In the genomic region with DNA sequence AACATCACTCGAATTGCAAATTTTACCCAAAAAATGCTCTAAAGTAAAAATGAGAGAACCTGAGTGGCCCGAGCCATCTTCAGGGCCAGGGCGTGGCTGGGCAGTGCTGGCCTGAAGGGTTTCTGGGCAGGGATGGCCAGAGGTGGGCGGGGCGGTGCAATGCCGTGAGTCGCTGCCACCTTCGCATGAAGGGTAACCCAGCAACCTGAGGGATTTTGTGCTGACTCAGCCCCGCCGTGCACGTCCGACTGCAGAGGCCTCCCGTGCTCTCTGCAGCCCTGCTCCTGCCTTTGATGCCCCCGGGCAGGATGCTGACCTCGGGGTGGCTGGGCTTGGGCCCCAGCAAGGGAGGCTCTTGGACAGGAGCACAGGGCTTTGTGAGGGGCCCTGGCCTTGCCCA, we compare ENCODE assay signal across 18 cellular contexts.
DNase-seq lines count a peak whose midpoint lies in the region; ATAC-seq, FAIRE-seq and TF ChIP-seq lines count a peak whose summit lies in the region.
"Had no signal": no experiment of that assay in that cellular context is flagged by ENCODE, and none has a peak within 500 bp of the region (broad histone marks: within the 10 kb centered on the region; RNA-seq: fewer than 3 reads in every experiment).

No MANE protein-coding gene starts in this region.

- H3K36me3 ChIP-seq in GM23248 (ENCODE audit: low read depth) (no peaks in the 10 kb centered on the region), Panc1 (ENCODE audit: control insufficient read depth, insufficient read depth, low read length) (no peaks in the 10 kb centered on the region), left ventricle myocardium inferior (peaks cover 11% of the 10 kb centered on the region)
- H3K36me3 ChIP-seq: esophagus squamous epithelium, neutrophil had no signal

- 36% methylated on average over 8 of the region's 15 CpGs for WGBS in A549 (ENCODE audit: missing lambda C conversion rate)
- WGBS in GM23248 (ENCODE audit: low coverage in 1 of 2, low lambda C conversion rate in 2 of 2, missing lambda C conversion rate in 2 of 2), 2 experiments = 21 to 24% methylated on average over 11 to 15 of the region's 15 CpGs

- H4K20me1 ChIP-seq in GM23248 (ENCODE audit: insufficient read depth) = no peaks in the 10 kb centered on the region

- no peaks in the 10 kb centered on the region for H3K9me2 ChIP-seq in GM23248 (ENCODE audit: insufficient read depth)

- H3K4me3 ChIP-seq in A549 = no peak overlapping the region
- H3K4me3 ChIP-seq in GM23248 = no peak overlapping the region
- no peak overlapping the region for H3K4me3 ChIP-seq in Panc1 (ENCODE audit: low read depth in 2 of 2, low read length in 2 of 2)
- peak overlapping the region; percentile 78 for H3K4me3 ChIP-seq in left ventricle myocardium inferior
- H3K4me3 ChIP-seq: esophagus squamous epithelium, testis had no signal

- no peak overlapping the region for H3K27ac ChIP-seq in A549
- H3K27ac ChIP-seq in GM23248 = no peak overlapping the region
- H3K27ac ChIP-seq in Panc1 (ENCODE audit: low read length) = peak overlapping the region; percentile 69
- H3K27ac ChIP-seq in left ventricle myocardium inferior (replicated peaks) = peak overlapping the region; percentile 94
- H3K27ac ChIP-seq: esophagus squamous epithelium, KMS-11, neutrophil, testis had no signal

- BruUV-seq in Panc1 (replicated peaks; lab: Mats Ljungman, UMichigan) = no TSS peak

- FAIRE-seq in A549 (lab: Jason Lieb, UNC) = no peak
- FAIRE-seq: bronchial epithelial cell, D721Med had no signal

- H3K4me2 ChIP-seq in A549 (no peak overlapping the region), GM23248 (ENCODE audit: unreplicated experiment) (no peak overlapping the region)
- H3K4me2 ChIP-seq: KMS-11 had no signal

- no peaks in the 10 kb centered on the region for H3K9me3 ChIP-seq in A549
- H3K9me3 ChIP-seq in GM23248 (ENCODE audit: low read depth) = no peaks in the 10 kb centered on the region
- H3K9me3 ChIP-seq in Panc1 (ENCODE audit: control insufficient read depth, insufficient read depth, low read depth, low read length) = no peaks in the 10 kb centered on the region
- H3K9me3 ChIP-seq in left ventricle myocardium inferior (replicated peaks) = no peaks in the 10 kb centered on the region
- H3K9me3 ChIP-seq: esophagus squamous epithelium, neutrophil, testis had no signal

- TF ChIP-seq CTCF in A549 (IDR thresholded peaks at IDR 0.05) (no peak), Panc1 (IDR thresholded peaks at IDR 0.05) (no peak), left ventricle myocardium inferior (IDR thresholded peaks at IDR 0.05; ENCODE audit: borderline replicate concordance) (no peak)

- intact Hi-C loops in Panc1 (cut with micrococcal nuclease; ENCODE audit: unreplicated experiment) (no loop called here), left ventricle myocardium inferior (cut with micrococcal nuclease) (no loop called here)

- H3K79me2 ChIP-seq in GM23248 (ENCODE audit: insufficient read depth) = no peaks in the 10 kb centered on the region

- no peak for TF ChIP-seq EP300 in A549 (IDR thresholded peaks at IDR 0.05)

- in situ Hi-C loops in GM23248 (cut with MboI) = no loop called here
- in situ Hi-C loops in Panc1 (cut with HindIII; ENCODE audit: low pct_unique_long_range_greater_than_20kb, low sequenced_read_pairs) = no loop called here

- no peak for TF ChIP-seq POLR2A in A549 (IDR thresholded peaks at IDR 0.05; ENCODE audit: low read length)

- DNase-seq in A549 (ENCODE audit: low read depth in 1 of 2, low spot score in 1 of 2) (peak in 1 of 2 experiments; percentile 37), GM23248 (peak; percentile 34), Panc1 (ENCODE audit: low read depth, low spot score) (no peak), left ventricle myocardium inferior (no peak), HPDE6-E6E7 (ENCODE audit: extremely low spot score) (no peak), NCI-H2171 treated with DMSO at 0.1 percent for 48 hours (lab: John Stamatoyannopoulos, UW) (no peak), NAMALWA (ENCODE audit: low spot score) (no peak)
- DNase-seq: activated CD4-positive, alpha-beta T cell treated with anti-CD3 and anti-CD28 coated beads, Interleukin-2, amount 50 U/mL, for 4 hours; activated T-cell treated with anti-CD3 and anti-CD28 coated beads, Interleukin-2, amount 50 U/mL, for 24 hours; esophagus squamous epithelium; islet precursor cell; stimulated activated CD4-positive, alpha-beta T cell treated with anti-CD3 and anti-CD28 coated beads, Interleukin-4, amount 100 ng/mL, for 4 hours; testis had no signal

- peaks cover 85% of the 10 kb centered on the region for H3K27me3 ChIP-seq in GM23248 (replicated peaks; ENCODE audit: insufficient read depth)
- H3K27me3 ChIP-seq in Panc1 (ENCODE audit: control insufficient read depth, insufficient read depth, low read length) = no peaks in the 10 kb centered on the region
- H3K27me3 ChIP-seq in left ventricle myocardium inferior (ENCODE audit: low read depth) = peaks cover 93% of the 10 kb centered on the region
- H3K27me3 ChIP-seq: testis had no signal

- POLR2A ChIA-PET in A549 (lab: Yijun Ruan, JAX) (no interaction called here), Panc1 (lab: Charles Lee) (no interaction called here)

- H2AFZ ChIP-seq in GM23248 = no peak overlapping the region

- ATAC-seq in A549 (peak in 1 of 2 experiments; percentile 26; a peak in 3 of 6 replicates), Panc1 (peak; percentile 52), HG03097 (IDR thresholded peaks at IDR 0.05; ENCODE audit: low FRiP score, unreplicated experiment) (no peak)

- CTCF ChIA-PET in A549 (lab: Yijun Ruan, JAX) (interaction anchor here (0.8 to 2.7 kb wide), 4 partner anchors 8 to 234 kb away, joined by 3 to 7 read pairs (median 4); no protein-coding TSS in a partner anchor), Panc1 (lab: Charles Lee) (no interaction called here)

- TF ChIP-seq RAD21 in A549 (conservative IDR thresholded peaks at IDR 0.05 in 1 of 2, IDR thresholded peaks at IDR 0.05 in 1 of 2) = no peak

- no peak overlapping the region for H3K9ac ChIP-seq in GM23248
- H3K9ac ChIP-seq: KMS-11 had no signal

- H3K4me1 ChIP-seq in A549 (0 out of 3 replicates have a peak, but pooled peaks cover 3% of the 10 kb centered on the region), GM23248 (ENCODE audit: insufficient read depth) (no peaks in the 10 kb centered on the region), Panc1 (ENCODE audit: control insufficient read depth, insufficient read depth, low read length) (peaks cover 77% of the 10 kb centered on the region), left ventricle myocardium inferior (peaks cover 69% of the 10 kb centered on the region)
- H3K4me1 ChIP-seq: testis had no signal

- no peaks in the 10 kb centered on the region for H3F3A ChIP-seq in GM23248 (ENCODE audit: insufficient read depth)

TF ChIP-seq in A549, 52 proteins besides CTCF, POLR2A, EP300 and RAD21:
- TF ChIP-seq MAFK (IDR thresholded peaks at IDR 0.05; ENCODE audit: partially characterized antibody) (peak; percentile 98), CHD4 (IDR thresholded peaks at IDR 0.05; ENCODE audit: borderline replicate concordance) (no peak), HOXA7 (CRISPR knock-in tag; IDR thresholded peaks at IDR 0.05) (no peak), ZNF302 (CRISPR knock-in tag; IDR thresholded peaks at IDR 0.05) (no peak), ZFP36 (IDR thresholded peaks at IDR 0.05; ENCODE audit: borderline replicate concordance, partially characterized antibody) (no peak), HOXB5 (CRISPR knock-in tag; IDR thresholded peaks at IDR 0.05) (no peak), MYC (IDR thresholded peaks at IDR 0.05; ENCODE audit: borderline replicate concordance, low read length) (no peak)
- TF ChIP-seq, protein P1, sequence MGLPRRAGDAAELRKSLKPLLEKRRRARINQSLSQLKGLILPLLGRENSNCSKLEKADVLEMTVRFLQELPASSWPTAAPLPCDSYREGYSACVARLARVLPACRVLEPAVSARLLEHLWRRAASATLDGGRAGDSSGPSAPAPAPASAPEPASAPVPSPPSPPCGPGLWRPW (IDR thresholded peaks at IDR 0.05) = no peak

Comparison
In these comparisons a context has a peak if more than half of its experiments do, and no peak if none do; other contexts are left out.
1. H3K27ac ChIP-seq: peak in Panc1 (single experiment) and left ventricle myocardium inferior (single experiment); none in A549 (0 of 2) and GM23248 (single experiment).